17 cellular contexts compared by ENCODE assay signal in genomic region chr20:4835244-4836177, GRCh38. TPM values are rescaled to one million over a fixed set of nuclear protein-coding genes. Genes with fewer than 3 reads are reported as not detected.
DNase-seq lines count a peak whose midpoint lies in the region; ATAC-seq, FAIRE-seq and TF ChIP-seq lines count a peak whose summit lies in the region.
"Had no signal": no experiment of that assay in that cellular context is flagged by ENCODE, and none has a peak within 500 bp of the region (broad histone marks: within the 10 kb centered on the region; RNA-seq: fewer than 3 reads in every experiment).

No MANE protein-coding gene starts in this region.

- peaks cover 23% of the 10 kb centered on the region for H3K27me3 Mint-ChIP-seq in astrocyte (ENCODE audit: low read depth, unreplicated experiment)

- H3K4me2 ChIP-seq in astrocyte (ENCODE audit: low read length) = no peak overlapping the region
- H3K4me2 ChIP-seq in neuronal stem cell (ENCODE audit: insufficient read depth, low read length, poor library complexity, severe bottlenecking) = no peak overlapping the region

- H3K79me1 ChIP-seq in neuronal stem cell (ENCODE audit: low read depth, low read length) = no peaks in the 10 kb centered on the region

- H3K23ac ChIP-seq in neuronal stem cell (ENCODE audit: low read depth, low read length, poor library complexity) = no peak overlapping the region

- H3K4me3 ChIP-seq in astrocyte (ENCODE audit: insufficient read depth, low read depth, low read length) (no peak overlapping the region), heart left ventricle (no peak overlapping the region), neuronal stem cell (ENCODE audit: low read length in 2 of 2) (no peak overlapping the region)
- H3K4me3 ChIP-seq: SJCRH30 had no signal

- H3K4me1 ChIP-seq in astrocyte (ENCODE audit: insufficient read depth, low read length) (no peaks in the 10 kb centered on the region), heart left ventricle (peaks cover 0 to 26% (median 0%) of the 10 kb centered on the region in 12 donors), neuronal stem cell (ENCODE audit: control insufficient read depth in 2 of 2, insufficient read depth in 1 of 2, low read depth in 1 of 2, low read length in 2 of 2) (peaks cover 2 to 10% of the 10 kb centered on the region in 2 donors)
- H3K4me1 ChIP-seq: breast epithelium, parathyroid adenoma had no signal

- no peak overlapping the region for H2BK15ac ChIP-seq in neuronal stem cell (ENCODE audit: low read length)

- peaks cover 4% of the 10 kb centered on the region for H3K27me3 ChIP-seq in astrocyte (ENCODE audit: insufficient read depth, low read length)
- H3K27me3 ChIP-seq in heart left ventricle = no peaks in the 10 kb centered on the region
- no peaks in the 10 kb centered on the region for H3K27me3 ChIP-seq in neuronal stem cell (ENCODE audit: control insufficient read depth in 3 of 3, insufficient read depth in 3 of 3, low read depth in 1 of 3, low read length in 3 of 3)
- H3K27me3 ChIP-seq: breast epithelium, SJCRH30 had no signal

- no peak overlapping the region for H3K14ac ChIP-seq in neuronal stem cell (ENCODE audit: low read length)

- H3K9me3 Mint-ChIP-seq in astrocyte (ENCODE audit: unreplicated experiment) = peaks cover 13% of the 10 kb centered on the region

- TF ChIP-seq CTCF in astrocyte (IDR thresholded peaks at IDR 0.05; ENCODE audit: insufficient read depth, low read depth, low read length) (no peak), heart left ventricle (IDR thresholded peaks at IDR 0.05) (no peak)

- H3K9ac ChIP-seq in astrocyte (ENCODE audit: low read length) (no peak overlapping the region), neuronal stem cell (ENCODE audit: low read depth, low read length, poor library complexity) (no peak overlapping the region)
- H3K9ac ChIP-seq: parathyroid adenoma had no signal

- intact Hi-C loops in heart left ventricle (cut with DNase I) = no loop called here

- H2BK12ac ChIP-seq in neuronal stem cell (ENCODE audit: low read length) = no peak overlapping the region

- no peak overlapping the region for H2BK120ac ChIP-seq in neuronal stem cell (ENCODE audit: low read depth, low read length)

- peaks cover 4% of the 10 kb centered on the region for H3K36me3 Mint-ChIP-seq in astrocyte (ENCODE audit: low read depth, unreplicated experiment)

- H2BK5ac ChIP-seq in neuronal stem cell (ENCODE audit: low read length) = no peak overlapping the region

- H3K4ac ChIP-seq in neuronal stem cell (ENCODE audit: low read length) = no peak overlapping the region

- H3K36me3 ChIP-seq in astrocyte (ENCODE audit: insufficient read depth, low read length) (no peaks in the 10 kb centered on the region), heart left ventricle (no peaks in the 10 kb centered on the region), neuronal stem cell (replicated peaks in 1 of 2; ENCODE audit: control insufficient read depth in 2 of 2, insufficient read depth in 2 of 2, low read length in 2 of 2) (no peaks in the 10 kb centered on the region)
- H3K36me3 ChIP-seq: breast epithelium, SJCRH30, WERI-Rb-1 had no signal

- DNase-seq in AG08395 (ENCODE audit: low spot score) (peak; percentile 43), astrocyte (ENCODE audit: low read depth) (peak; percentile 32), heart left ventricle (peak in 4 of 5 donors; percentile 58 to 69 (median 67)), neuronal stem cell (ENCODE audit: low spot score) (no peak), T-helper 9 cell (no peak), SHP77 treated with DMSO at 0.1 percent for 48 hours (lab: John Stamatoyannopoulos, UW) (no peak)
- no peak for DNase-seq in stimulated activated CD4-positive, alpha-beta T cell treated with anti-CD3 and anti-CD28 coated beads, Interleukin-4, amount 100 ng/mL, for 24 hours
- DNase-seq: activated T-cell treated with anti-CD3 and anti-CD28 coated beads, Interleukin-2, amount 50 U/mL, for 1 hour; left colon; NCI-H1092; NCI-H774; SJCRH30; stimulated activated CD4-positive, alpha-beta T cell treated with anti-CD3 and anti-CD28 coated beads, Interleukin-4, amount 100 ng/mL, for 4 hours; WERI-Rb-1 had no signal

- no peak overlapping the region for H4K91ac ChIP-seq in neuronal stem cell (ENCODE audit: low read depth, low read length, poor library complexity)

- no peaks in the 10 kb centered on the region for H4K20me1 ChIP-seq in astrocyte (ENCODE audit: insufficient read depth, low read length)

- no peak overlapping the region for H3K27ac ChIP-seq in astrocyte (ENCODE audit: low read depth, low read length)
- H3K27ac ChIP-seq in heart left ventricle = peak overlapping the region in 2 of 12 donors; percentile 26 to 34
- H3K27ac ChIP-seq in neuronal stem cell (replicated peaks; ENCODE audit: low read length) = no peak overlapping the region
- H3K27ac ChIP-seq: parathyroid adenoma, SJCRH30, WERI-Rb-1 had no signal

- ATAC-seq in heart left ventricle (peak; percentile 89 to 95 (median 93)), GM19395 (IDR thresholded peaks at IDR 0.05; ENCODE audit: unreplicated experiment) (no peak)
- ATAC-seq: left colon had no signal

- FAIRE-seq in astrocyte (lab: Jason Lieb, UNC) = no peak

- no peak overlapping the region for H3K4me3 Mint-ChIP-seq in astrocyte (ENCODE audit: unreplicated experiment)

- H3K27ac Mint-ChIP-seq in astrocyte (ENCODE audit: unreplicated experiment) = peak overlapping the region; percentile 1

- H3K4me1 Mint-ChIP-seq in astrocyte (ENCODE audit: low read depth, unreplicated experiment) = no peaks in the 10 kb centered on the region

- H4K8ac ChIP-seq in neuronal stem cell (ENCODE audit: low read depth, low read length) = no peak overlapping the region

- H2AFZ ChIP-seq in astrocyte (ENCODE audit: low read depth, low read length) (no peak overlapping the region), neuronal stem cell (ENCODE audit: low read length) (peak overlapping the region; percentile 74)
- H2AFZ ChIP-seq: parathyroid adenoma had no signal

- H3K79me2 ChIP-seq in astrocyte (ENCODE audit: insufficient read depth, low read length) = no peaks in the 10 kb centered on the region
- H3K79me2 ChIP-seq: parathyroid adenoma had no signal

- H3K18ac ChIP-seq in neuronal stem cell (ENCODE audit: low read length) = no peak overlapping the region

- 27 to 48% (median 29%) methylated on average over 16 of the region's 16 CpGs for WGBS in heart left ventricle, 4 donors
- no CpG with 5 or more reads among the region's 16 CpGs for WGBS in neuronal stem cell (ENCODE audit: extremely low coverage in 2 of 2, insufficient read length in 2 of 2, insufficient replicate concordance in 1 of 2), 2 donors

- no peak overlapping the region for H2AK5ac ChIP-seq in neuronal stem cell (ENCODE audit: low read depth, low read length)

- TF ChIP-seq POLR2A in heart left ventricle (IDR thresholded peaks at IDR 0.05) = no peak

- H3K9me3 ChIP-seq in astrocyte (ENCODE audit: insufficient read depth, low read depth, low read length) (no peaks in the 10 kb centered on the region), heart left ventricle (peaks cover 0 to 6% (median 0%) of the 10 kb centered on the region in 12 donors), neuronal stem cell (replicated peaks in 1 of 2; ENCODE audit: control insufficient read depth in 2 of 2, insufficient read depth in 1 of 2, low read depth in 1 of 2, low read length in 2 of 2) (peaks cover 0 to 4% of the 10 kb centered on the region in 2 donors)
- H3K9me3 ChIP-seq: SJCRH30 had no signal

RNA-seq across cellular contexts. Expression of gene RASSF2, which starts 12.1 kb away (rescaled TPM):
- total RNA-seq in astrocyte = 3.1 and 4.2 TPM in 2 replicates
- total RNA-seq in heart left ventricle = 10 to 100 TPM in 1 of 9 donors, 1 to 10 TPM in 8; 2.0 to 23.1 (median 4.2) TPM
- polyA plus RNA-seq in heart left ventricle = 1 to 10 TPM in 1 of 2 donors, under 1 TPM in 1; 0.76 to 2.3 TPM
- 12.6 TPM for polyA plus RNA-seq in neuronal stem cell (2013, experiment 1 of 2)
- polyA plus RNA-seq in neuronal stem cell (2013, experiment 2 of 2) = 12.9 TPM

Comparison
In these comparisons a context has a peak if more than half of its experiments do, and no peak if none do; other contexts are left out.
1. DNase-seq: peak in AG08395 (single experiment), astrocyte (single experiment) and heart left ventricle (4 of 5); none in neuronal stem cell (single experiment), T-helper 9 cell (single experiment), stimulated activated CD4-positive, alpha-beta T cell treated with anti-CD3 and anti-CD28 coated beads, Interleukin-4, amount 100 ng/mL, for 24 hours (single experiment) and SHP77 treated with DMSO at 0.1 percent for 48 hours (single experiment).